8 cellular contexts compared by ENCODE assay signal in genomic region chr11:112961751-112962747, GRCh38. TPM values are rescaled to one million over a fixed set of nuclear protein-coding genes. Genes with fewer than 3 reads are reported as not detected.
DNase-seq lines count a peak whose midpoint lies in the region; ATAC-seq and TF ChIP-seq lines count a peak whose summit lies in the region.

No MANE protein-coding gene starts in this region.

- H3K27me3 ChIP-seq in skeletal muscle tissue (ENCODE audit: control insufficient read depth in 3 of 3, insufficient read depth in 3 of 3, low read length in 3 of 3): peaks cover 0 to 35% (median 20%) of the 10 kb centered on the region in 3 donors

- H3K27me3 Mint-ChIP-seq in brain: peaks cover 14% of the 10 kb centered on the region

- peak; percentile 53 for DNase-seq in NCI-H510A treated with DMSO at 0.1 percent for 48 hours (lab: John Stamatoyannopoulos, UW)
- DNase-seq in NCI-H510A (lab: John Stamatoyannopoulos, UW): no peak
- DNase-seq in NCI-H524 treated with DMSO at 0.1 percent for 48 hours (lab: John Stamatoyannopoulos, UW): peak; percentile 19
- DNase-seq in inferior parietal cortex (ENCODE audit: extremely low spot score): peak; percentile 56

- no peaks in the 10 kb centered on the region for H3K9me3 ChIP-seq in skeletal muscle tissue (ENCODE audit: control insufficient read depth in 3 of 3, low read length in 3 of 3)

- ATAC-seq in HG03439 (IDR thresholded peaks at IDR 0.05; ENCODE audit: unreplicated experiment) (no peak), HG03095 (IDR thresholded peaks at IDR 0.05; ENCODE audit: unreplicated experiment) (no peak)

- no peak for TF ChIP-seq CTCF in brain (conservative IDR thresholded peaks at IDR 0.05)

- peak overlapping the region; percentile 71 to 83 (median 82) for H3K4me3 ChIP-seq in skeletal muscle tissue (ENCODE audit: low read length in 3 of 3)

- peaks cover 17 to 20% (median 19%) of the 10 kb centered on the region in 3 donors for H3K4me1 ChIP-seq in skeletal muscle tissue (ENCODE audit: control insufficient read depth in 3 of 3, insufficient read depth in 3 of 3, low read length in 3 of 3)

- no peaks in the 10 kb centered on the region for H3K36me3 Mint-ChIP-seq in brain

- H3K9ac ChIP-seq in skeletal muscle tissue (ENCODE audit: low read depth in 1 of 3, low read length in 3 of 3): peak overlapping the region in 2 of 3 donors; percentile 33 to 71

- H3K27ac Mint-ChIP-seq in brain: peak overlapping the region; percentile 98 to 99 (median 99)

- H3K36me3 ChIP-seq in skeletal muscle tissue (ENCODE audit: control insufficient read depth in 3 of 3, insufficient read depth in 3 of 3, low read length in 3 of 3): no peaks in the 10 kb centered on the region

- H3K9me3 Mint-ChIP-seq in brain: peaks cover 0 to 6% (median 0%) of the 10 kb centered on the region in 5 experiments

- H3K4me1 Mint-ChIP-seq in brain: peaks cover 29% of the 10 kb centered on the region

- peak overlapping the region; percentile 95 to 100 (median 99) for H3K4me3 Mint-ChIP-seq in brain

- H3K27ac ChIP-seq in skeletal muscle tissue (ENCODE audit: low read depth, low read length): no peak overlapping the region

RNA-seq across cellular contexts. Expression of gene NCAM1, which starts 0.8 kb away (rescaled TPM):
- polyA plus RNA-seq in brain (ENCODE audit: insufficient read depth, low read depth, low replicate concordance): 295 TPM
- 63.7 TPM for total RNA-seq in skeletal muscle tissue
